ENCODE assay signal across 8 cellular contexts in the genomic region with DNA sequence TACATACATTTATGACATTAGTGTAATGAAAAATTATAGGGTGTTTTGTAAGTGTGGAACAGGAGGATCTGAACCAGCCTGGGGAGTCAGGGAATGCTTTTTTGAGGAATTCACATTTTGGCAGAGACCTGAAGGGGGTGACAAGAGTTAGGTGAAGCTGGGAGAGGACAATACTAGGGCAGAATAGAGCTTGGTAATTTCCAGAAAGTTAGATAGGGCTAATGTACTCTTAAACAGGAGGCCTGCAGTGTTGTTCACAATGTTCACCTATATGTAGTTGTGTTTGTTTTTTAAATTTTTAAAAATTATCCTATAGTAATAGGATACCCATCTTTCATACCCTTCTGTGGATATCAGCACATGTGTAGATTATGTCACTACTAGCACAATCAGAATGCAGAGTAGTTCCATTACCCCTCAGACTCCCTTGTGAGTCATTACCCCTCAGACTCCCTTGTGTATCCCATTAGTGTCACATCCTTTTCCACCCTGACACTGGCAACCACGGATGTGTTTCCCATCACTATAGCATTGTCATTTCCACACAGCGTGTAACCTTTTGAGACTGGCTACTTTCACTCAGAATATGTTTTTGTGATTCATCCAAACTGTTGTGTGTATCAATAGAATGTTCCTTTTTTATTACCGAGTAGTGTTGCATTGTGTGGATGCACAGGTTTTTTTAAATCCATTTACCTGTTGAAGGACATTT. TPM values are rescaled to one million over a fixed set of nuclear protein-coding genes. Genes with fewer than 3 reads are reported as not detected.
DNase-seq lines count a peak whose midpoint lies in the region; ATAC-seq and TF ChIP-seq lines count a peak whose summit lies in the region.

No MANE protein-coding gene starts in this region.

- H3K36me3 Mint-ChIP-seq in CD14-positive monocyte, result peaks cover 3 to 9% of the 10 kb centered on the region in 2 donors
- H3K36me3 Mint-ChIP-seq in naive thymus-derived CD4-positive, alpha-beta T cell, result peaks cover 5 to 22% (median 13%) of the 10 kb centered on the region in 5 donors

- peak overlapping the region in 1 of 7 donors; percentile 75 for H3K27ac Mint-ChIP-seq in CD14-positive monocyte
- peak overlapping the region in 2 of 9 donors; percentile 32 to 48 for H3K27ac Mint-ChIP-seq in naive thymus-derived CD4-positive, alpha-beta T cell

- H3K4me1 ChIP-seq in adipocyte (ENCODE audit: control insufficient read depth, insufficient read depth, low read length), result peaks cover 22% of the 10 kb centered on the region
- H3K4me1 ChIP-seq in naive thymus-derived CD4-positive, alpha-beta T cell (ENCODE audit: control insufficient read depth in 2 of 2, insufficient read depth in 2 of 2, low read length in 2 of 2), result no peaks in the 10 kb centered on the region
- H3K4me1 ChIP-seq in spleen, result peaks cover 0 to 26% (median 11%) of the 10 kb centered on the region in 6 donors

- DNase-seq in CD14-positive monocyte (ENCODE audit: low spot score) (peak; percentile 51), adipocyte (ENCODE audit: low read depth) (peak; percentile 62), spleen (no peak), OCI-M2 (lab: John Stamatoyannopoulos, UW; ENCODE audit: unreplicated experiment) (no peak), GM13976 (ENCODE audit: low spot score) (no peak), HUDEP-2 (lab: John Stamatoyannopoulos, UW; ENCODE audit: unreplicated experiment in 76 of 76) (no peak)
- DNase-seq in naive thymus-derived CD4-positive, alpha-beta T cell, result no peak

- TF ChIP-seq POLR2A in spleen (IDR thresholded peaks at IDR 0.05), result no peak

- peaks cover 19% of the 10 kb centered on the region for H3K4me1 Mint-ChIP-seq in CD14-positive monocyte
- peaks cover 9 to 22% (median 14%) of the 10 kb centered on the region in 7 donors for H3K4me1 Mint-ChIP-seq in naive thymus-derived CD4-positive, alpha-beta T cell

- POLR2A ChIA-PET in naive thymus-derived CD4-positive, alpha-beta T cell (lab: Charles Lee), result no interaction called here

- no peaks in the 10 kb centered on the region for H3K9me3 ChIP-seq in adipocyte (ENCODE audit: control insufficient read depth, low read length)
- H3K9me3 ChIP-seq in naive thymus-derived CD4-positive, alpha-beta T cell (ENCODE audit: control insufficient read depth in 2 of 3, low read length in 3 of 3), result no peaks in the 10 kb centered on the region
- no peaks in the 10 kb centered on the region for H3K9me3 ChIP-seq in spleen

- H3K27me3 ChIP-seq in adipocyte (replicated peaks; ENCODE audit: control insufficient read depth, insufficient read depth, low read length) (no peaks in the 10 kb centered on the region), spleen (replicated peaks in 1 of 7) (no peaks in the 10 kb centered on the region)
- H3K27me3 ChIP-seq in naive thymus-derived CD4-positive, alpha-beta T cell (ENCODE audit: control insufficient read depth in 2 of 2, insufficient read depth in 2 of 2, low read length in 2 of 2), result no peaks in the 10 kb centered on the region

- H3K9ac ChIP-seq in adipocyte (ENCODE audit: low read length), result no peak overlapping the region

- WGBS in spleen, 5 donors, result 67 to 83% (median 71%) methylated on average over 3 of the region's 3 CpGs

- H3K4me3 ChIP-seq in adipocyte (ENCODE audit: low read length) (no peak overlapping the region), spleen (no peak overlapping the region)
- H3K4me3 ChIP-seq in naive thymus-derived CD4-positive, alpha-beta T cell (ENCODE audit: low read length), result no peak overlapping the region

- H3K4me3 Mint-ChIP-seq in CD14-positive monocyte, result no peak overlapping the region
- H3K4me3 Mint-ChIP-seq in naive thymus-derived CD4-positive, alpha-beta T cell, result no peak overlapping the region

- CTCF ChIA-PET in naive thymus-derived CD4-positive, alpha-beta T cell (lab: Charles Lee), result no interaction called here

- peak; percentile 68 for ATAC-seq in HG03378 (IDR thresholded peaks at IDR 0.05; ENCODE audit: unreplicated experiment)
- peak; percentile 60 for ATAC-seq in naive thymus-derived CD4-positive, alpha-beta T cell

- intact Hi-C loops in CD14-positive monocyte (cut with micrococcal nuclease) (no loop called here), spleen (cut with DNase I; ENCODE audit: low total_unique reads) (no loop called here)
- intact Hi-C loops in naive thymus-derived CD4-positive, alpha-beta T cell (cut with micrococcal nuclease), result no loop called here

- peaks cover 0 to 1% (median 0%) of the 10 kb centered on the region in 3 donors for H3K27me3 Mint-ChIP-seq in CD14-positive monocyte (ENCODE audit: low read depth in 3 of 3)
- H3K27me3 Mint-ChIP-seq in naive thymus-derived CD4-positive, alpha-beta T cell, result no peaks in the 10 kb centered on the region

- H3K9me3 Mint-ChIP-seq in CD14-positive monocyte, result peaks cover 0 to 3% (median 0%) of the 10 kb centered on the region in 7 donors
- no peaks in the 10 kb centered on the region for H3K9me3 Mint-ChIP-seq in naive thymus-derived CD4-positive, alpha-beta T cell

- TF ChIP-seq CTCF in CD14-positive monocyte (IDR thresholded peaks at IDR 0.05) (no peak), spleen (IDR thresholded peaks at IDR 0.05 in 8 of 11, conservative IDR thresholded peaks at IDR 0.05 in 3 of 11) (no peak), GM13976 (IDR thresholded peaks at IDR 0.05; ENCODE audit: borderline replicate concordance, control extremely low read depth, extremely low read depth, insufficient read depth, missing control alignments) (no peak)

- in situ Hi-C loops in GM13976 (cut with MboI; ENCODE audit: low sequenced_read_pairs, unreplicated experiment), result no loop called here

- H3K36me3 ChIP-seq in adipocyte (ENCODE audit: control insufficient read depth, insufficient read depth, low read length, severe bottlenecking) (no peaks in the 10 kb centered on the region), spleen (no peaks in the 10 kb centered on the region)
- no peaks in the 10 kb centered on the region for H3K36me3 ChIP-seq in naive thymus-derived CD4-positive, alpha-beta T cell (ENCODE audit: control insufficient read depth in 2 of 3, insufficient read depth in 3 of 3, low read length in 3 of 3)

- H3K27ac ChIP-seq in naive thymus-derived CD4-positive, alpha-beta T cell (ENCODE audit: low read depth, low read length), result no peak overlapping the region
- no peak overlapping the region for H3K27ac ChIP-seq in spleen

RNA-seq across cellular contexts. Expression of a gene that starts 43.1 kb away (rescaled TPM):
- polyA plus RNA-seq in CD14-positive monocyte, result 10 to 100 TPM; 11.9 to 13.5 TPM
- total RNA-seq in naive thymus-derived CD4-positive, alpha-beta T cell, result 10 to 100 TPM in 4 of 5 experiments, 1 to 10 TPM in 1; 8.3 to 14.6 (median 12.0) TPM
- 1 to 10 TPM; 7.3 to 9.0 TPM for polyA plus RNA-seq in naive thymus-derived CD4-positive, alpha-beta T cell
- total RNA-seq in spleen, result 10 to 100 TPM; 29.7 to 54.9 (median 46.8) TPM
- 10 to 100 TPM in 1 of 3 donors, 1 to 10 TPM in 2; 9.3 to 10.9 (median 9.8) TPM for polyA plus RNA-seq in spleen

Comparison
In these comparisons a context has a peak if more than half of its experiments do, and no peak if none do; other contexts are left out.
1. DNase-seq: peak in CD14-positive monocyte (single experiment) and adipocyte (single experiment); none in naive thymus-derived CD4-positive, alpha-beta T cell (0 of 9), spleen (single experiment), OCI-M2 (single experiment), GM13976 (single experiment) and HUDEP-2 (0 of 76).